10 cellular contexts compared by ENCODE assay signal in the genomic region with DNA sequence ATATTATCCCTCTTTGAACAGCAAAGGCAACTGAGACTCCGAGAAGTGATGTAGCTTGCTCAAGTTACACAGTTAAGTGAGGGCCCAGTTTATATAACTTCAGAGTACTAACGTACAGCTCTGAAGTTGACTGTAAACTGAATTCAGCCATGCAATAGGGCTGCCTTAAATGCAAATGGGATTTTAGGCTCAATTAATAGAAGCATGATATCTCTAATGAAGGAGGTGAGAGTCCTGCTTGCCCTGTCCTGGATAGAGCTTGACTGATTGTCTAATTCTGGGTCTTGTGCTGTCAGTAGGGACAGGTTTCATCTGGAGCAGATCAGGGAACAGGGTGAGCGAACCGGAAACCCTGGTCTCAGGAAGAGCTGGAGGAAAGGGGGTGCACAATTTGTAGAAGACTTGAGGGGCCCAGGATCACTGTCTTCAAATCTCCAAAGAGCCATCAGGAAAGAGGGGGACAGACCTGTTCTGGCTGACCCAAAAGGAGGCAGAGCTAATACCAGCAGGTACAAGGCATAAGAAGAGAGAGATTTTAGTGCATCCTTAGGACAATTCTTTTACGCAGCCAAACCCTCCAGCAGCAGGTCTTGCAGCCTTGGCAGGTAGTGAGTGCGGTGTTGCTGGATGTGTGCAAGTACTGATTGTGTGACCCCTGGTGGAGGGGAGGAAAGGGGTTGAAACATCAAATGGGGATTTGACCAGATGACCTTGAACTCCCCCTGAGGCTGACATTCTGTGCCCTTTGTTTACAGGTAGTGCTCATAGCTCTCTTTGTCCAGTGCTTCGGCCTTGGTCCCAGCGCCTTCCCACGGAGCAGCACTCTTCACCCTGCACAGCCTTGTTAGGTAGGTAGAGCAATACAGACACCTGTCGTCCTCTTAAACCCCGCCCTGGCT. TPM values are rescaled to one million over a fixed set of nuclear protein-coding genes. Genes with fewer than 3 reads are reported as not detected.
DNase-seq lines count a peak whose midpoint lies in the region; ATAC-seq and TF ChIP-seq lines count a peak whose summit lies in the region.
"Had no signal": no experiment of that assay in that cellular context is flagged by ENCODE, and none has a peak within 500 bp of the region (broad histone marks: within the 10 kb centered on the region; RNA-seq: fewer than 3 reads in every experiment).

No MANE protein-coding gene starts in this region.

- intact Hi-C loops in HCT116 (cut with micrococcal nuclease), result loop anchor here (5.0 to 10.0 kb wide), 2 partner anchors 69 to 296 kb away; no protein-coding TSS in a partner anchor
- intact Hi-C loops in ascending aorta (cut with DNase I), result loop anchor here (10.0 kb wide), 1 partner anchor 346 kb away; no protein-coding TSS in a partner anchor

- no peaks in the 10 kb centered on the region for H3K9me3 Mint-ChIP-seq in stimulated activated memory B cell treated with anti-CD40 and anti-IgM and Interleukin-4, amounts not matched to agents 10 μg/mL and 1 μg/mL and 100 μg/mL, for 72 hours
- H3K9me3 Mint-ChIP-seq in activated naive CD8-positive, alpha-beta T cell treated with anti-CD3 and anti-CD28 coated beads for 36 hours, result no peaks in the 10 kb centered on the region
- no peaks in the 10 kb centered on the region for H3K9me3 Mint-ChIP-seq in activated T-cell treated with anti-CD3 and anti-CD28 coated beads, Interleukin-2, amount 50 U/mL, for 24 hours

- H3K27me3 ChIP-seq in HCT116 (ENCODE audit: insufficient read depth, low read length) (no peaks in the 10 kb centered on the region), ascending aorta (no peaks in the 10 kb centered on the region), liver (ENCODE audit: control insufficient read depth in 4 of 4, insufficient read depth in 4 of 4, low read length in 3 of 4) (no peaks in the 10 kb centered on the region)

- POLR2A ChIA-PET in HCT116 (lab: Charles Lee), result interaction anchor here (0.7 kb wide), 1 partner anchor 37 kb away, joined by 3 read pairs; no protein-coding TSS in a partner anchor

- peaks cover 32% of the 10 kb centered on the region for H3K36me3 Mint-ChIP-seq in stimulated activated memory B cell treated with anti-CD40 and anti-IgM and Interleukin-4, amounts not matched to agents 10 μg/mL and 1 μg/mL and 100 μg/mL, for 72 hours
- H3K36me3 Mint-ChIP-seq in activated naive CD8-positive, alpha-beta T cell treated with anti-CD3 and anti-CD28 coated beads for 36 hours, result no peaks in the 10 kb centered on the region
- no peaks in the 10 kb centered on the region for H3K36me3 Mint-ChIP-seq in activated T-cell treated with anti-CD3 and anti-CD28 coated beads, Interleukin-2, amount 50 U/mL, for 24 hours (ENCODE audit: low read depth)

- CTCF ChIA-PET in HCT116 (lab: Charles Lee), result interaction anchor here (1.2 to 1.6 kb wide), 2 partner anchors 10 to 13 kb away, joined by 3 to 5 read pairs; a partner anchor contains a TSS

- no peaks in the 10 kb centered on the region for H3K9me2 ChIP-seq in HCT116 (ENCODE audit: insufficient read depth)

- peaks cover 43% of the 10 kb centered on the region for H3K4me1 Mint-ChIP-seq in stimulated activated memory B cell treated with anti-CD40 and anti-IgM and Interleukin-4, amounts not matched to agents 10 μg/mL and 1 μg/mL and 100 μg/mL, for 72 hours
- peaks cover 7% of the 10 kb centered on the region for H3K4me1 Mint-ChIP-seq in activated naive CD8-positive, alpha-beta T cell treated with anti-CD3 and anti-CD28 coated beads for 36 hours
- H3K4me1 Mint-ChIP-seq in activated T-cell treated with anti-CD3 and anti-CD28 coated beads, Interleukin-2, amount 50 U/mL, for 24 hours (ENCODE audit: low read depth), result peaks cover 15% of the 10 kb centered on the region

- BruUV-seq in HCT116 (replicated peaks; lab: Mats Ljungman, UMichigan), result no TSS peak

- H3K4me3 ChIP-seq in HCT116 (replicated peaks in 1 of 2; ENCODE audit: low read depth in 1 of 2, low read length in 2 of 2) (peak overlapping the region; percentile 1 to 39; a peak in 3 of 4 replicates), ascending aorta (peak overlapping the region in 1 of 2 donors; percentile 20), liver (ENCODE audit: low read depth in 1 of 3, low read length in 3 of 3) (no peak overlapping the region)

- H3K4me1 ChIP-seq in HCT116 (ENCODE audit: control insufficient read depth in 1 of 2, insufficient read depth in 2 of 2, low read length in 2 of 2) (peaks cover 84 to 93% of the 10 kb centered on the region in 2 experiments), ascending aorta (peaks cover 84 to 94% of the 10 kb centered on the region in 2 donors), liver (ENCODE audit: control insufficient read depth in 4 of 4, insufficient read depth in 4 of 4, low read length in 3 of 4) (peaks cover 4 to 19% (median 5%) of the 10 kb centered on the region in 4 donors)

- H3K27ac Mint-ChIP-seq in stimulated activated memory B cell treated with anti-CD40 and anti-IgM and Interleukin-4, amounts not matched to agents 10 μg/mL and 1 μg/mL and 100 μg/mL, for 72 hours, result peak overlapping the region; percentile 58
- no peak overlapping the region for H3K27ac Mint-ChIP-seq in activated naive CD8-positive, alpha-beta T cell treated with anti-CD3 and anti-CD28 coated beads for 36 hours
- H3K27ac Mint-ChIP-seq in activated T-cell treated with anti-CD3 and anti-CD28 coated beads, Interleukin-2, amount 50 U/mL, for 24 hours, result no peak overlapping the region

- no peaks in the 10 kb centered on the region for H3K27me3 Mint-ChIP-seq in stimulated activated memory B cell treated with anti-CD40 and anti-IgM and Interleukin-4, amounts not matched to agents 10 μg/mL and 1 μg/mL and 100 μg/mL, for 72 hours
- H3K27me3 Mint-ChIP-seq in activated naive CD8-positive, alpha-beta T cell treated with anti-CD3 and anti-CD28 coated beads for 36 hours, result no peaks in the 10 kb centered on the region
- no peaks in the 10 kb centered on the region for H3K27me3 Mint-ChIP-seq in activated T-cell treated with anti-CD3 and anti-CD28 coated beads, Interleukin-2, amount 50 U/mL, for 24 hours

- WGBS in liver, result 85% methylated on average over 11 of the region's 11 CpGs

- H4K20me1 ChIP-seq in HCT116 (ENCODE audit: insufficient read depth), result no peaks in the 10 kb centered on the region

- TF ChIP-seq CTCF in HCT116 (IDR thresholded peaks at IDR 0.05 in 2 of 3, conservative IDR thresholded peaks at IDR 0.05 in 1 of 3; ENCODE audit: borderline replicate concordance in 1 of 3, insufficient read depth in 1 of 3, low read depth in 2 of 3, low read length in 2 of 3) (peak in 1 of 3 experiments; percentile 12; a peak in 1 of 6 replicates), ascending aorta (IDR thresholded peaks at IDR 0.05) (no peak), liver (IDR thresholded peaks at IDR 0.05; ENCODE audit: low read depth, low read length, missing input control) (no peak)

- DNase-seq in HCT116 (ENCODE audit: low read depth, low spot score), result no peak
- no peak for DNase-seq in ascending aorta (ENCODE audit: low spot score in 2 of 2)
- no peak for DNase-seq in activated naive CD8-positive, alpha-beta T cell treated with anti-CD3 and anti-CD28 coated beads for 36 hours
- DNase-seq in activated T-cell treated with anti-CD3 and anti-CD28 coated beads, Interleukin-2, amount 50 U/mL, for 24 hours, result no peak
- DNase-seq: activated CD4-positive, alpha-beta T cell treated with anti-CD3 and anti-CD28 coated beads, Interleukin-2, amount 50 U/mL, for 48 hours; stimulated activated CD4-positive, alpha-beta T cell treated with anti-CD3 and anti-CD28 coated beads, Interleukin-2, amount 100 ng/mL, for 48 hours had no signal

- H3K27ac ChIP-seq in HCT116 (ENCODE audit: low read depth, low read length), result peak overlapping the region; percentile 74
- peak overlapping the region; percentile 98 to 99 for H3K27ac ChIP-seq in ascending aorta
- peak overlapping the region; percentile 37 to 62 for H3K27ac ChIP-seq in liver (ENCODE audit: low read depth in 1 of 2, low read length in 2 of 2)

- no peaks in the 10 kb centered on the region for H3K79me2 ChIP-seq in HCT116 (ENCODE audit: insufficient read depth, low read length)

- TF ChIP-seq RAD21 in HCT116 (IDR thresholded peaks at IDR 0.05; ENCODE audit: low read depth) (no peak), liver (IDR thresholded peaks at IDR 0.05) (no peak)

- H3K36me3 ChIP-seq in HCT116 (ENCODE audit: control insufficient read depth in 1 of 2, insufficient read depth in 2 of 2, low read length in 2 of 2), result no peaks in the 10 kb centered on the region
- peaks cover 6 to 7% of the 10 kb centered on the region in 2 donors for H3K36me3 ChIP-seq in ascending aorta
- H3K36me3 ChIP-seq in liver (ENCODE audit: control insufficient read depth in 4 of 4, insufficient read depth in 3 of 4, low read depth in 1 of 4, low read length in 3 of 4), result no peaks in the 10 kb centered on the region

- ATAC-seq in HCT116 (no peak; the same call in 1 of the 2 replicates), HG02610 (IDR thresholded peaks at IDR 0.05; ENCODE audit: unreplicated experiment) (no peak), GM21576 (IDR thresholded peaks at IDR 0.05; ENCODE audit: unreplicated experiment) (no peak)
- ATAC-seq in stimulated activated memory B cell treated with anti-CD40 and anti-IgM and Interleukin-4, amounts not matched to agents 10 μg/mL and 1 μg/mL and 100 μg/mL, for 72 hours, result no peak

- RAD21 ChIA-PET in HCT116 (lab: Charles Lee; ENCODE audit: low non-redundant PET in 1 of 2, low total read pairs in 2 of 2, uncharacterized antibody in 2 of 2, unreplicated experiment in 2 of 2), result no interaction called here

- no peaks in the 10 kb centered on the region for H3K9me3 ChIP-seq in HCT116 (ENCODE audit: control insufficient read depth in 1 of 2, insufficient read depth in 1 of 2, low read depth in 1 of 2, low read length in 2 of 2)
- no peaks in the 10 kb centered on the region for H3K9me3 ChIP-seq in ascending aorta
- H3K9me3 ChIP-seq in liver (ENCODE audit: control insufficient read depth in 4 of 4, low read length in 3 of 4), result no peaks in the 10 kb centered on the region

- TF ChIP-seq POLR2A in HCT116 (IDR thresholded peaks at IDR 0.05; ENCODE audit: borderline replicate concordance, extremely low read depth, insufficient read depth, insufficient read length), result no peak

- H3K9ac ChIP-seq in HCT116 (ENCODE audit: low read length) (peak overlapping the region; percentile 52), liver (ENCODE audit: low read depth in 1 of 2, low read length in 2 of 2) (no peak overlapping the region)

- peak overlapping the region; percentile 70 for H3K4me2 ChIP-seq in HCT116 (ENCODE audit: low read length)

- no peak overlapping the region for H2AFZ ChIP-seq in HCT116 (ENCODE audit: low read depth, low read length, poor library complexity, severe bottlenecking)

- no peak overlapping the region for H3K4me3 Mint-ChIP-seq in stimulated activated memory B cell treated with anti-CD40 and anti-IgM and Interleukin-4, amounts not matched to agents 10 μg/mL and 1 μg/mL and 100 μg/mL, for 72 hours
- H3K4me3 Mint-ChIP-seq in activated naive CD8-positive, alpha-beta T cell treated with anti-CD3 and anti-CD28 coated beads for 36 hours, result no peak overlapping the region
- no peak overlapping the region for H3K4me3 Mint-ChIP-seq in activated T-cell treated with anti-CD3 and anti-CD28 coated beads, Interleukin-2, amount 50 U/mL, for 24 hours

RNA-seq across cellular contexts. Expression of a gene that starts 13.0 kb away (rescaled TPM):
- 71.3 TPM for total RNA-seq in HCT116 (2021; ENCODE audit: unreplicated experiment)
- polyA plus RNA-seq in HCT116 (2012), result 148 and 181 TPM in 2 replicates
- total RNA-seq in ascending aorta, result 3,012 TPM
- 100 to 1,000 TPM in 1 of 2 donors, 10 to 100 TPM in 1; 63.2 to 402 TPM for total RNA-seq in liver
- 10 to 100 TPM; 18.8 to 40.0 TPM for polyA plus RNA-seq in liver
- total RNA-seq in activated naive CD8-positive, alpha-beta T cell treated with anti-CD3 and anti-CD28 coated beads for 36 hours, result 1 to 10 TPM; 1.7 to 1.8 TPM

Comparison
In these comparisons a context has a peak if more than half of its experiments do, and no peak if none do; other contexts are left out.
1. H3K4me3 ChIP-seq: peak in HCT116 (2 of 2); none in liver (0 of 3).
2. RNA of a gene that starts 13.0 kb away (total RNA-seq): 3,012 TPM in ascending aorta (single experiment), 63.2 to 402 TPM in liver and 71.3 TPM in HCT116 (single experiment); 1.7 to 1.8 TPM in activated naive CD8-positive, alpha-beta T cell treated with anti-CD3 and anti-CD28 coated beads for 36 hours; every median in the first group is over 10 times any median in the second.
3. Peak in every context shown above with its lines, with median percentiles within 50 percentile points of each other: H3K27ac ChIP-seq.